13 cellular contexts compared by ENCODE assay signal in genomic region chr17:59903455-59903854, GRCh38.
"Had no signal": no experiment of that assay in that cellular context is flagged by ENCODE, and none has a peak within 500 bp of the region (broad histone marks: within the 10 kb centered on the region; RNA-seq: fewer than 3 reads in every experiment).

No MANE protein-coding gene starts in this region.

- H3K27ac Mint-ChIP-seq: natural killer cell treated with Interleukin-12 subunit alpha and Interleukin-12 subunit beta and Interleukin-15 and Interleukin-18, amount 100 ng/mL, for 72 hours; T-helper 2 cell treated with Interferon-gamma antibody and Interleukin-4, amounts not matched to agents 5 μg/mL and 100 μg/mL, for 36 hours; WTC11 had no signal

- H3K36me3 Mint-ChIP-seq: natural killer cell treated with Interleukin-12 subunit alpha and Interleukin-12 subunit beta and Interleukin-15 and Interleukin-18, amount 100 ng/mL, for 72 hours; WTC11 had no signal

- H3K4me1 Mint-ChIP-seq: WTC11 had no signal

- H3K4me3 Mint-ChIP-seq: central memory CD8-positive, alpha-beta T cell; natural killer cell treated with Interleukin-12 subunit alpha and Interleukin-12 subunit beta and Interleukin-15 and Interleukin-18, amount 100 ng/mL, for 72 hours; T-helper 2 cell treated with Interferon-gamma antibody and Interleukin-4, amounts not matched to agents 5 μg/mL and 100 μg/mL, for 36 hours; WTC11 had no signal

- H3K9me3 Mint-ChIP-seq: central memory CD8-positive, alpha-beta T cell; natural killer cell treated with Interleukin-12 subunit alpha and Interleukin-12 subunit beta and Interleukin-15 and Interleukin-18, amount 100 ng/mL, for 72 hours; T-helper 2 cell treated with Interferon-gamma antibody and Interleukin-4, amounts not matched to agents 5 μg/mL and 100 μg/mL, for 36 hours; WTC11 had no signal

- ATAC-seq: foreskin keratinocyte; natural killer cell treated with Interleukin-12 subunit alpha and Interleukin-12 subunit beta and Interleukin-15 and Interleukin-18, amount 100 ng/mL, for 72 hours; sciatic nerve; WTC11 had no signal

- H3K27me3 Mint-ChIP-seq: central memory CD8-positive, alpha-beta T cell; natural killer cell treated with Interleukin-12 subunit alpha and Interleukin-12 subunit beta and Interleukin-15 and Interleukin-18, amount 100 ng/mL, for 72 hours had no signal

- DNase-seq: activated CD4-positive, alpha-beta T cell treated with anti-CD3 and anti-CD28 coated beads for 48 hours; activated effector memory CD4-positive, alpha-beta T cell treated with anti-CD3 and anti-CD28 coated beads, Interleukin-2, amount 50 U/mL, for 16 hours; brain microvascular endothelial cell; foreskin keratinocyte; SK-N-SH; stimulated activated CD4-positive, alpha-beta T cell treated with anti-CD3 and anti-CD28 coated beads, Interleukin-4, amount 100 ng/mL, for 1 hour; testis; upper lobe of left lung had no signal
